ENCODE assay signal across 8 cellular contexts in genomic region chr9:110126986-110127864, GRCh38.
DNase-seq lines count a peak whose midpoint lies in the region; ATAC-seq, FAIRE-seq and TF ChIP-seq lines count a peak whose summit lies in the region.

No MANE protein-coding gene starts in this region.

- TF ChIP-seq RAD21 in GM12878 (IDR thresholded peaks at IDR 0.05; ENCODE audit: insufficient read depth, low read depth, low read length): no peak

- ATAC-seq in GM12878 (no peak), HG03097 (IDR thresholded peaks at IDR 0.05; ENCODE audit: low FRiP score, unreplicated experiment) (no peak)

- in situ Hi-C loops in GM12878 (cut with MboI): loop anchor here (25.0 kb wide), 1 partner anchor 1885 kb away; no protein-coding TSS in a partner anchor

- no peaks in the 10 kb centered on the region for H3K36me3 Mint-ChIP-seq in activated T-cell treated with anti-CD3 and anti-CD28 coated beads, Interleukin-2, amount 50 U/mL, for 24 hours (ENCODE audit: low read depth)

- H3K4me1 Mint-ChIP-seq in activated T-cell treated with anti-CD3 and anti-CD28 coated beads, Interleukin-2, amount 50 U/mL, for 24 hours (ENCODE audit: low read depth): peaks cover 18% of the 10 kb centered on the region

- SMC1A ChIA-PET in GM12878 (lab: Charles Lee; ENCODE audit: uncharacterized antibody, unreplicated experiment): interaction anchor here (0.7 to 11.2 kb wide), 19 partner anchors 10 to 222 kb away, joined by 3 to 460 read pairs (median 4); no protein-coding TSS in a partner anchor

- H3K4me2 ChIP-seq in GM12878 (ENCODE audit: control insufficient read depth, insufficient read depth) (peak overlapping the region; percentile 77), smooth muscle cell (peak overlapping the region; percentile 84)

- WGBS in GM12878 (ENCODE audit: insufficient coverage, insufficient replicate concordance, low lambda C conversion rate, missing lambda C conversion rate): 91% methylated on average over 23 of the region's 23 CpGs
- whole genome bisulfite sequencing in smooth muscle cell (ENCODE audit: low lambda C conversion rate): 29% methylated on average over 23 of the region's 23 CpGs

- TF ChIP-seq EP300 in GM12878 (IDR thresholded peaks at IDR 0.05; ENCODE audit: borderline replicate concordance in 1 of 2, control insufficient read depth in 1 of 2, low read depth in 2 of 2, low read length in 2 of 2): no peak

- H3K4me1 ChIP-seq in GM12878 (ENCODE audit: control insufficient read depth, insufficient read depth, low read length): peaks cover 76% of the 10 kb centered on the region
- H3K4me1 ChIP-seq in smooth muscle cell (ENCODE audit: low read depth): peaks cover 69% of the 10 kb centered on the region

- POLR2A ChIA-PET in GM12878 (lab: Charles Lee): interaction anchor here (0.9 to 10.9 kb wide), 11 partner anchors 9 to 220 kb away, joined by 3 to 262 read pairs (median 4); no protein-coding TSS in a partner anchor

- FAIRE-seq in GM12878 (lab: Jason Lieb, UNC): no peak

- H4K20me1 ChIP-seq in GM12878 (ENCODE audit: control insufficient read depth, insufficient read depth) (no peaks in the 10 kb centered on the region), smooth muscle cell (ENCODE audit: low read depth) (peaks cover 47% of the 10 kb centered on the region)

- TF ChIP-seq CTCF in GM12878 (IDR thresholded peaks at IDR 0.05 in 2 of 3, conservative IDR thresholded peaks at IDR 0.05 in 1 of 3; ENCODE audit: control insufficient read depth in 2 of 3, extremely low read depth in 1 of 3, insufficient read depth in 1 of 3, low read depth in 3 of 3, low read length in 3 of 3) (no peak), smooth muscle cell (IDR thresholded peaks at IDR 0.05; ENCODE audit: borderline replicate concordance, insufficient read depth, poor library complexity, severe bottlenecking) (no peak)

- no peaks in the 10 kb centered on the region for H3K9me3 Mint-ChIP-seq in activated T-cell treated with anti-CD3 and anti-CD28 coated beads, Interleukin-2, amount 50 U/mL, for 24 hours

- H3K4me3 Mint-ChIP-seq in activated T-cell treated with anti-CD3 and anti-CD28 coated beads, Interleukin-2, amount 50 U/mL, for 24 hours: no peak overlapping the region

- no peak overlapping the region for H3K27ac Mint-ChIP-seq in activated T-cell treated with anti-CD3 and anti-CD28 coated beads, Interleukin-2, amount 50 U/mL, for 24 hours

- BruUV-seq in GM12878 (replicated peaks; lab: Mats Ljungman, UMichigan): no TSS peak

- RAD21 ChIA-PET in GM12878 (lab: Charles Lee; ENCODE audit: unreplicated experiment): interaction anchor here (0.9 to 14.4 kb wide), 18 partner anchors 10 to 223 kb away, joined by 3 to 396 read pairs (median 8); no protein-coding TSS in a partner anchor

- H3K36me3 ChIP-seq in GM12878 (ENCODE audit: control insufficient read depth in 2 of 2, insufficient read depth in 2 of 2, low read length in 1 of 2) (peaks cover 3 to 6% of the 10 kb centered on the region in 2 experiments; a peak in 3 of 4 replicates), smooth muscle cell (ENCODE audit: low read depth) (no peaks in the 10 kb centered on the region)

- no peak overlapping the region for H2AFZ ChIP-seq in GM12878 (ENCODE audit: control insufficient read depth, low read depth, low read length)
- no peak overlapping the region for H2AFZ ChIP-seq in smooth muscle cell (ENCODE audit: low read depth)

- no peak for TF ChIP-seq POLR2A in GM12878 (IDR thresholded peaks at IDR 0.05; ENCODE audit: low read depth, low read length)

- no peaks in the 10 kb centered on the region for H3K27me3 ChIP-seq in GM12878 (replicated peaks in 1 of 2; ENCODE audit: control insufficient read depth in 2 of 2, insufficient read depth in 2 of 2, low read length in 1 of 2)
- no peaks in the 10 kb centered on the region for H3K27me3 ChIP-seq in smooth muscle cell (ENCODE audit: low read depth)

- CTCF ChIA-PET in GM12878 (lab: Yijun Ruan, JAX): interaction anchor here (0.6 to 9.5 kb wide), 14 partner anchors 8 to 224 kb away, joined by 4 to 123 read pairs (median 6); no protein-coding TSS in a partner anchor

- peaks cover 19% of the 10 kb centered on the region for H3F3A ChIP-seq in smooth muscle cell (ENCODE audit: low read depth)

- peak; percentile 74 for DNase-seq in HT1080 (ENCODE audit: low read depth)
- no peak for DNase-seq in GM12878 (ENCODE audit: low read depth, low spot score)
- peak; percentile 72 for DNase-seq in iris pigment epithelial cell (ENCODE audit: low read depth)
- DNase-seq in smooth muscle cell (lab: John Stamatoyannopoulos, UW; ENCODE audit: unreplicated experiment): no peak
- DNase-seq in SHP77 (lab: John Stamatoyannopoulos, UW): no peak
- no peak for DNase-seq in AG20443 (ENCODE audit: low spot score)
- no peak for DNase-seq in activated T-cell treated with anti-CD3 and anti-CD28 coated beads, Interleukin-2, amount 50 U/mL, for 24 hours

- H3K4me3 ChIP-seq in GM12878 (peak overlapping the region; percentile 56; the same call in 1 of the 2 replicates), smooth muscle cell (peak overlapping the region; percentile 46)

- H3K9ac ChIP-seq in GM12878 (ENCODE audit: control insufficient read depth, insufficient read depth, low read length): peak overlapping the region; percentile 45
- H3K9ac ChIP-seq in smooth muscle cell (ENCODE audit: low read depth): peak overlapping the region; percentile 81

- intact Hi-C loops in GM12878 (cut with micrococcal nuclease; ENCODE audit: unreplicated experiment): no loop called here

- H3K79me2 ChIP-seq in GM12878 (ENCODE audit: control insufficient read depth, insufficient read depth, low read length) (peaks cover 91% of the 10 kb centered on the region), smooth muscle cell (ENCODE audit: low read depth) (peaks cover 61% of the 10 kb centered on the region)

- H3K9me3 ChIP-seq in GM12878 (replicated peaks; ENCODE audit: control insufficient read depth, insufficient read depth, low read length) (no peaks in the 10 kb centered on the region), smooth muscle cell (replicated peaks; ENCODE audit: low read depth) (no peaks in the 10 kb centered on the region)

- H3K27ac ChIP-seq in GM12878 (ENCODE audit: control insufficient read depth, insufficient read depth): peak overlapping the region; percentile 29
- peak overlapping the region; percentile 93 for H3K27ac ChIP-seq in smooth muscle cell (ENCODE audit: low read depth)

- H3K27me3 Mint-ChIP-seq in activated T-cell treated with anti-CD3 and anti-CD28 coated beads, Interleukin-2, amount 50 U/mL, for 24 hours: no peaks in the 10 kb centered on the region

TF ChIP-seq in GM12878, 131 proteins besides CTCF, POLR2A, EP300 and RAD21 (continues in another document):
- TF ChIP-seq, protein P1, sequence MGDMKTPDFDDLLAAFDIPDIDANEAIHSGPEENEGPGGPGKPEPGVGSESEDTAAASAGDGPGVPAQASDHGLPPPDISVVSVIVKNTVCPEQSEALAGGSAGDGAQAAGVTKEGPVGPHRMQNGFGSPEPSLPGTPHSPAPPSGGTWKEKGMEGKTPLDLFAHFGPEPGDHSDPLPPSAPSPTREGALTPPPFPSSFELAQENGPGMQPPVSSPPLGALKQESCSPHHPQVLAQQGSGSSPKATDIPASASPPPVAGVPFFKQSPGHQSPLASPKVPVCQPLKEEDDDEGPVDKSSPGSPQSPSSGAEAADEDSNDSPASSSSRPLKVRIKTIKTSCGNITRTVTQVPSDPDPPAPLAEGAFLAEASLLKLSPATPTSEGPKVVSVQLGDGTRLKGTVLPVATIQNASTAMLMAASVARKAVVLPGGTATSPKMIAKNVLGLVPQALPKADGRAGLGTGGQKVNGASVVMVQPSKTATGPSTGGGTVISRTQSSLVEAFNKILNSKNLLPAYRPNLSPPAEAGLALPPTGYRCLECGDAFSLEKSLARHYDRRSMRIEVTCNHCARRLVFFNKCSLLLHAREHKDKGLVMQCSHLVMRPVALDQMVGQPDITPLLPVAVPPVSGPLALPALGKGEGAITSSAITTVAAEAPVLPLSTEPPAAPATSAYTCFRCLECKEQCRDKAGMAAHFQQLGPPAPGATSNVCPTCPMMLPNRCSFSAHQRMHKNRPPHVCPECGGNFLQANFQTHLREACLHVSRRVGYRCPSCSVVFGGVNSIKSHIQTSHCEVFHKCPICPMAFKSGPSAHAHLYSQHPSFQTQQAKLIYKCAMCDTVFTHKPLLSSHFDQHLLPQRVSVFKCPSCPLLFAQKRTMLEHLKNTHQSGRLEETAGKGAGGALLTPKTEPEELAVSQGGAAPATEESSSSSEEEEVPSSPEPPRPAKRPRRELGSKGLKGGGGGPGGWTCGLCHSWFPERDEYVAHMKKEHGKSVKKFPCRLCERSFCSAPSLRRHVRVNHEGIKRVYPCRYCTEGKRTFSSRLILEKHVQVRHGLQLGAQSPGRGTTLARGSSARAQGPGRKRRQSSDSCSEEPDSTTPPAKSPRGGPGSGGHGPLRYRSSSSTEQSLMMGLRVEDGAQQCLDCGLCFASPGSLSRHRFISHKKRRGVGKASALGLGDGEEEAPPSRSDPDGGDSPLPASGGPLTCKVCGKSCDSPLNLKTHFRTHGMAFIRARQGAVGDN (IDR thresholded peaks at IDR 0.05): 0 out of 2 replicates have a peak, but pooled peaks have one; percentile 30
- TF ChIP-seq, protein P2, sequence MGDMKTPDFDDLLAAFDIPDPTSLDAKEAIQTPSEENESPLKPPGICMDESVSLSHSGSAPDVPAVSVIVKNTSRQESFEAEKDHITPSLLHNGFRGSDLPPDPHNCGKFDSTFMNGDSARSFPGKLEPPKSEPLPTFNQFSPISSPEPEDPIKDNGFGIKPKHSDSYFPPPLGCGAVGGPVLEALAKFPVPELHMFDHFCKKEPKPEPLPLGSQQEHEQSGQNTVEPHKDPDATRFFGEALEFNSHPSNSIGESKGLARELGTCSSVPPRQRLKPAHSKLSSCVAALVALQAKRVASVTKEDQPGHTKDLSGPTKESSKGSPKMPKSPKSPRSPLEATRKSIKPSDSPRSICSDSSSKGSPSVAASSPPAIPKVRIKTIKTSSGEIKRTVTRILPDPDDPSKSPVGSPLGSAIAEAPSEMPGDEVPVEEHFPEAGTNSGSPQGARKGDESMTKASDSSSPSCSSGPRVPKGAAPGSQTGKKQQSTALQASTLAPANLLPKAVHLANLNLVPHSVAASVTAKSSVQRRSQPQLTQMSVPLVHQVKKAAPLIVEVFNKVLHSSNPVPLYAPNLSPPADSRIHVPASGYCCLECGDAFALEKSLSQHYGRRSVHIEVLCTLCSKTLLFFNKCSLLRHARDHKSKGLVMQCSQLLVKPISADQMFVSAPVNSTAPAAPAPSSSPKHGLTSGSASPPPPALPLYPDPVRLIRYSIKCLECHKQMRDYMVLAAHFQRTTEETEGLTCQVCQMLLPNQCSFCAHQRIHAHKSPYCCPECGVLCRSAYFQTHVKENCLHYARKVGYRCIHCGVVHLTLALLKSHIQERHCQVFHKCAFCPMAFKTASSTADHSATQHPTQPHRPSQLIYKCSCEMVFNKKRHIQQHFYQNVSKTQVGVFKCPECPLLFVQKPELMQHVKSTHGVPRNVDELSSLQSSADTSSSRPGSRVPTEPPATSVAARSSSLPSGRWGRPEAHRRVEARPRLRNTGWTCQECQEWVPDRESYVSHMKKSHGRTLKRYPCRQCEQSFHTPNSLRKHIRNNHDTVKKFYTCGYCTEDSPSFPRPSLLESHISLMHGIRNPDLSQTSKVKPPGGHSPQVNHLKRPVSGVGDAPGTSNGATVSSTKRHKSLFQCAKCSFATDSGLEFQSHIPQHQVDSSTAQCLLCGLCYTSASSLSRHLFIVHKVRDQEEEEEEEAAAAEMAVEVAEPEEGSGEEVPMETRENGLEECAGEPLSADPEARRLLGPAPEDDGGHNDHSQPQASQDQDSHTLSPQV (IDR thresholded peaks at IDR 0.05): 0 out of 2 replicates have a peak, but pooled peaks have one; percentile 25

Comparison
In these comparisons a context has a peak if more than half of its experiments do, and no peak if none do; other contexts are left out.
1. DNase-seq: peak in HT1080 (single experiment) and iris pigment epithelial cell (single experiment); none in GM12878 (single experiment), smooth muscle cell (single experiment), SHP77 (0 of 2), AG20443 (single experiment) and activated T-cell treated with anti-CD3 and anti-CD28 coated beads, Interleukin-2, amount 50 U/mL, for 24 hours (single experiment).